In the genomic region with DNA sequence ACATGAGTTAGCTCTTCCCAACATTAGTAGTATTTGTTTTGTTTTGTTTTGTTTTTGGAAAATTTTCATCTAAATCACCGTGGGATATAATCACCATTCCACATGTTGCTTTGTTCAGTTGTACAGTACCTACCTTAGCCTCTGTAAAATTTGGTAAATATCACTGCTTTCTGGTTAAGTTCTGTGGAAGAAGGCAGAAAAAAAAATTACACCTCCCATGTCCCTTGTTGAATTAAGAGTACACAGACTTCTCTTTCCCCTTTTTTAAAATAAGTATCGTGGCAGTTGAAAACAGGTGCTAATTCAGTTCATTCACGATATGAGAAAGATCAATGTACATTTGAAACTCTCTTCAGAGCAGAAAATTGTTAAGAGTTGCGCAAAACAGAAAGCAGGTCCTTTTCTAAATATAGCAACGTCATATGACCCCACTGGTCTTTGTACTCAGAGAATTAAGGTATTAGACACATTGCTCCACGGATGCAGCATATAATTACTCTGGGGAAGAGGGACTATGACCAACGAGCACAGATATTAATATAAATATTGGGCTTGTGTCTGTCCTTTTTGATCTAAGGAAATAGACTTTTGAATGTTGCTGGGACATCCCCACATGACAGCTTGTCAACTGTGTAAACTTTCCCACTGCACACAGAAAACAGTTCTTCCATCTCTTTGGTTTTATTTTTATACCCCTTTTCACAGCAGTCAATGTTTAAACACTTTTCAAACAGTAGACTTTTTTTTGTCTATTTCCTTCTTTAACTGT, we compare ENCODE assay signal across 8 cellular contexts. TPM values are rescaled to one million over a fixed set of nuclear protein-coding genes. Genes with fewer than 3 reads are reported as not detected.
DNase-seq lines count a peak whose midpoint lies in the region; ATAC-seq and TF ChIP-seq lines count a peak whose summit lies in the region.

No MANE protein-coding gene starts in this region.

- H3K36me3 ChIP-seq in duodenal mucosa (ENCODE audit: control insufficient read depth in 1 of 2, insufficient read depth in 2 of 2, low read length in 2 of 2) = no peaks in the 10 kb centered on the region
- no peaks in the 10 kb centered on the region for H3K36me3 ChIP-seq in gastrocnemius medialis

- TF ChIP-seq CTCF in NB4 (IDR thresholded peaks at IDR 0.05; ENCODE audit: low read depth, low read length) (no peak), gastrocnemius medialis (IDR thresholded peaks at IDR 0.05 in 4 of 5, conservative IDR thresholded peaks at IDR 0.05 in 1 of 5) (no peak)

- H3K4me3 Mint-ChIP-seq in activated T-cell treated with anti-CD3 and anti-CD28 coated beads, Interleukin-2, amount 50 U/mL, for 24 hours = peak overlapping the region; percentile 63

- peak overlapping the region; percentile 40 for H3K4me3 ChIP-seq in NB4 (ENCODE audit: low read depth, low read length)
- H3K4me3 ChIP-seq in duodenal mucosa (ENCODE audit: low read depth in 1 of 2, low read length in 2 of 2) = peak overlapping the region in 1 of 2 donors; percentile 48
- H3K4me3 ChIP-seq in gastrocnemius medialis = peak overlapping the region in 3 of 4 donors; percentile 19 to 32 (median 26)

- peak overlapping the region; percentile 5 to 35 for H3K9ac ChIP-seq in duodenal mucosa (ENCODE audit: low read depth in 1 of 2, low read length in 2 of 2)

- no peak for TF ChIP-seq POLR2A in NB4 (IDR thresholded peaks at IDR 0.05; ENCODE audit: extremely low read depth, insufficient read length)
- no peak for TF ChIP-seq POLR2A in gastrocnemius medialis (IDR thresholded peaks at IDR 0.05)

- in situ Hi-C loops in gastrocnemius medialis (cut with MboI; ENCODE audit: low sequenced_read_pairs in 4 of 4) = no loop called here

- H3K4me1 ChIP-seq in duodenal mucosa (ENCODE audit: control insufficient read depth in 1 of 2, insufficient read depth in 2 of 2, low read length in 2 of 2) (peaks cover 34% of the 10 kb centered on the region in 2 donors), gastrocnemius medialis (peaks cover 9 to 19% of the 10 kb centered on the region in 2 donors)

- H3K9me3 ChIP-seq in duodenal mucosa (ENCODE audit: control insufficient read depth in 1 of 2, low read length in 2 of 2) (no peaks in the 10 kb centered on the region), gastrocnemius medialis (no peaks in the 10 kb centered on the region)

- ATAC-seq in HG02678 (IDR thresholded peaks at IDR 0.05; ENCODE audit: unreplicated experiment) = peak; percentile 82
- peak; percentile 92 to 97 for ATAC-seq in gastrocnemius medialis

- H3K9me3 Mint-ChIP-seq in activated T-cell treated with anti-CD3 and anti-CD28 coated beads, Interleukin-2, amount 50 U/mL, for 24 hours = no peaks in the 10 kb centered on the region

- peak overlapping the region; percentile 92 for H3K27ac Mint-ChIP-seq in activated T-cell treated with anti-CD3 and anti-CD28 coated beads, Interleukin-2, amount 50 U/mL, for 24 hours

- H3K27me3 Mint-ChIP-seq in activated T-cell treated with anti-CD3 and anti-CD28 coated beads, Interleukin-2, amount 50 U/mL, for 24 hours = no peaks in the 10 kb centered on the region

- H3K36me3 Mint-ChIP-seq in activated T-cell treated with anti-CD3 and anti-CD28 coated beads, Interleukin-2, amount 50 U/mL, for 24 hours (ENCODE audit: low read depth) = no peaks in the 10 kb centered on the region

- peak overlapping the region; percentile 30 for H3K27ac ChIP-seq in duodenal mucosa (ENCODE audit: low read depth, low read length)
- peak overlapping the region; percentile 56 to 78 (median 74) for H3K27ac ChIP-seq in gastrocnemius medialis

- peaks cover 44% of the 10 kb centered on the region for H3K4me1 Mint-ChIP-seq in activated T-cell treated with anti-CD3 and anti-CD28 coated beads, Interleukin-2, amount 50 U/mL, for 24 hours (ENCODE audit: low read depth)

- intact Hi-C loops in gastrocnemius medialis (cut with DNase I; ENCODE audit: low total_unique reads) = loop anchor here (10.0 kb wide), 2 partner anchors 57 to 83 kb away; a partner anchor contains a TSS

- H3K27me3 ChIP-seq in duodenal mucosa (ENCODE audit: control insufficient read depth in 1 of 2, insufficient read depth in 2 of 2, low read length in 2 of 2) = no peaks in the 10 kb centered on the region
- no peaks in the 10 kb centered on the region for H3K27me3 ChIP-seq in gastrocnemius medialis

- DNase-seq in activated T-cell treated with anti-CD3 and anti-CD28 coated beads, Interleukin-2, amount 50 U/mL, for 24 hours = no peak
- no peak for DNase-seq in activated T-cell treated with anti-CD3 and anti-CD28 coated beads for 4 hours
- DNase-seq in NB4 (ENCODE audit: low read depth) = peak; percentile 78
- no peak for DNase-seq in gastrocnemius medialis
- DNase-seq in NCI-H187 (lab: John Stamatoyannopoulos, UW) = no peak
- no peak for DNase-seq in epidermal melanocyte (ENCODE audit: insufficient read length, low spot score)

RNA-seq across cellular contexts. Expression of a gene that starts 58.6 kb away (rescaled TPM):
- total RNA-seq in gastrocnemius medialis = 1 to 10 TPM; 4.1 to 5.9 (median 4.7) TPM
